Comparison of ENCODE assay signal across 1 cellular context in the genomic region with DNA sequence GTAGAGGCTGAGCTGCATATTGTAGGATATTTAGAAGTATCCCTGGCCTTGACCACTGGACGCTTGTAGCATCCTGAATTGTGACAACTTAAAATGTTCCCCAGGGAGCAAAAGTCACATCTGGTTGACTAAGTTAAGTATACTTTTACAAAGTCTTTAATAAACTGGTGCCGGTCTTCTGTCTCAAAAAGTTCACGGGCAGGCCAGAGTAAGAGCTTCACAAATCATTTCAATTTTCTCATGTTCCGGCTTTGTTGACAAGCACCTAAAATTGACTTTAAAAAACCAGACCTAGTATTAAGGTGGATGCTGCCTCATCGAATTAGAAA.
TF ChIP-seq lines count a peak whose summit lies in the region.

No MANE protein-coding gene starts in this region.

TF ChIP-seq in endothelial cell of umbilical vein, 7 proteins besides CTCF, POLR2A, EP300 and RAD21 (continued from another document):
- TF ChIP-seq EZH2 (IDR thresholded peaks at IDR 0.05; ENCODE audit: borderline replicate concordance, low read depth, low read length, severe bottlenecking) (no peak), JUN (IDR thresholded peaks at IDR 0.05; ENCODE audit: borderline replicate concordance, insufficient read depth, insufficient read length, low read depth) (no peak)
- TF ChIP-seq, protein P1, sequence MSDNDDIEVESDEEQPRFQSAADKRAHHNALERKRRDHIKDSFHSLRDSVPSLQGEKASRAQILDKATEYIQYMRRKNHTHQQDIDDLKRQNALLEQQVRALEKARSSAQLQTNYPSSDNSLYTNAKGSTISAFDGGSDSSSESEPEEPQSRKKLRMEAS (IDR thresholded peaks at IDR 0.05; ENCODE audit: insufficient read depth, insufficient read length), result no peak
